8 cellular contexts compared by ENCODE assay signal in genomic region chr20:3781153-3781910, GRCh38.
DNase-seq lines count a peak whose midpoint lies in the region; ATAC-seq lines count a peak whose summit lies in the region.

Gene SPEF1 (minus strand): TSS chr20:3781448. CDS start chr20:3781287, 161 bp downstream.

- H3K27me3 ChIP-seq in layer of hippocampus (ENCODE audit: control insufficient read depth, insufficient read depth, low read length) = no peaks in the 10 kb centered on the region

- peaks cover 22% of the 10 kb centered on the region for H3K27me3 Mint-ChIP-seq in dendritic cell treated with granulocyte-macrophage colony-stimulating factor and Interleukin-4, amounts not matched to agents 40 ng/mL and 50 ng/mL, for 4 days

- no peaks in the 10 kb centered on the region for H3K9me3 Mint-ChIP-seq in dendritic cell treated with granulocyte-macrophage colony-stimulating factor and Interleukin-4, amounts not matched to agents 40 ng/mL and 50 ng/mL, for 4 days
- H3K9me3 Mint-ChIP-seq in stimulated activated effector memory CD8-positive, alpha-beta T cell treated with anti-CD3 and anti-CD28 coated beads, Interleukin-12 subunit alpha, Interleukin-12 subunit beta, amount 100 ng/mL, for 72 hours = no peaks in the 10 kb centered on the region

- peak within 1 kb of the TSS; percentile 51 for H3K27ac Mint-ChIP-seq in dendritic cell treated with granulocyte-macrophage colony-stimulating factor and Interleukin-4, amounts not matched to agents 40 ng/mL and 50 ng/mL, for 4 days
- no peak within 1 kb of the TSS for H3K27ac Mint-ChIP-seq in stimulated activated effector memory CD8-positive, alpha-beta T cell treated with anti-CD3 and anti-CD28 coated beads, Interleukin-12 subunit alpha, Interleukin-12 subunit beta, amount 100 ng/mL, for 72 hours

- intact Hi-C loops in dendritic cell treated with granulocyte-macrophage colony-stimulating factor and Interleukin-4, amounts not matched to agents 40 ng/mL and 50 ng/mL, for 4 days (cut with micrococcal nuclease) = loop anchor here (1.0 to 2.0 kb wide), 3 partner anchors 14 to 105 kb away; partner anchors contain the start of gene ADISSP

- DNase-seq in stimulated activated CD4-positive, alpha-beta T cell treated with anti-CD3 and anti-CD28 coated beads, Interleukin-12 subunit alpha, Interleukin-12 subunit beta, amount 100 ng/mL, for 48 hours (ENCODE audit: low read depth in 2 of 3, low spot score in 1 of 3) = peak in 2 of 3 donors; percentile 43 to 52
- DNase-seq in stimulated activated CD4-positive, alpha-beta T cell treated with anti-CD3 and anti-CD28 coated beads, Interleukin-2, amount 100 ng/mL, for 48 hours = no peak
- DNase-seq in NCI-H2029 treated with DMSO at 0.1 percent for 48 hours (lab: John Stamatoyannopoulos, UW) (peak; percentile 66), T-helper 2 cell (peak in 3 of 5 experiments; percentile 24 to 70 (median 39))
- DNase-seq in stimulated activated effector memory CD8-positive, alpha-beta T cell treated with anti-CD3 and anti-CD28 coated beads, Interleukin-12 subunit alpha, Interleukin-12 subunit beta, amount 100 ng/mL, for 72 hours (ENCODE audit: low spot score in 2 of 2) = peak in 1 of 2 donors; percentile 67

- peak within 1 kb of the TSS; percentile 61 for H3K4me3 Mint-ChIP-seq in dendritic cell treated with granulocyte-macrophage colony-stimulating factor and Interleukin-4, amounts not matched to agents 40 ng/mL and 50 ng/mL, for 4 days
- peak within 1 kb of the TSS; percentile 58 for H3K4me3 Mint-ChIP-seq in stimulated activated effector memory CD8-positive, alpha-beta T cell treated with anti-CD3 and anti-CD28 coated beads, Interleukin-12 subunit alpha, Interleukin-12 subunit beta, amount 100 ng/mL, for 72 hours

- peaks cover 82% of the 10 kb centered on the region for H3K4me1 Mint-ChIP-seq in dendritic cell treated with granulocyte-macrophage colony-stimulating factor and Interleukin-4, amounts not matched to agents 40 ng/mL and 50 ng/mL, for 4 days (ENCODE audit: low read depth)
- H3K4me1 Mint-ChIP-seq in stimulated activated effector memory CD8-positive, alpha-beta T cell treated with anti-CD3 and anti-CD28 coated beads, Interleukin-12 subunit alpha, Interleukin-12 subunit beta, amount 100 ng/mL, for 72 hours = peaks cover 73% of the 10 kb centered on the region

- peak within 1 kb of the TSS; percentile 18 for H3K27ac ChIP-seq in layer of hippocampus (ENCODE audit: low read depth, low read length)

- H3K36me3 Mint-ChIP-seq in dendritic cell treated with granulocyte-macrophage colony-stimulating factor and Interleukin-4, amounts not matched to agents 40 ng/mL and 50 ng/mL, for 4 days (ENCODE audit: low read depth) = peaks cover 35% of the 10 kb centered on the region
- H3K36me3 Mint-ChIP-seq in stimulated activated effector memory CD8-positive, alpha-beta T cell treated with anti-CD3 and anti-CD28 coated beads, Interleukin-12 subunit alpha, Interleukin-12 subunit beta, amount 100 ng/mL, for 72 hours = peaks cover 20% of the 10 kb centered on the region

- peak; percentile 71 for ATAC-seq in HG02852 (IDR thresholded peaks at IDR 0.05; ENCODE audit: unreplicated experiment)
- peak; percentile 52 for ATAC-seq in stimulated activated effector memory CD8-positive, alpha-beta T cell treated with anti-CD3 and anti-CD28 coated beads, Interleukin-12 subunit alpha, Interleukin-12 subunit beta, amount 100 ng/mL, for 72 hours

Comparison
In these comparisons a context has a peak if more than half of its experiments do, and no peak if none do; other contexts are left out.
1. DNase-seq: peak in stimulated activated CD4-positive, alpha-beta T cell treated with anti-CD3 and anti-CD28 coated beads, Interleukin-12 subunit alpha, Interleukin-12 subunit beta, amount 100 ng/mL, for 48 hours (2 of 3), NCI-H2029 treated with DMSO at 0.1 percent for 48 hours (single experiment) and T-helper 2 cell (3 of 5); none in stimulated activated CD4-positive, alpha-beta T cell treated with anti-CD3 and anti-CD28 coated beads, Interleukin-2, amount 100 ng/mL, for 48 hours (0 of 2).